ENCODE assay signal across 15 cellular contexts in genomic region chr2:179605341-179605740, GRCh38.
DNase-seq lines count a peak whose midpoint lies in the region; ATAC-seq and TF ChIP-seq lines count a peak whose summit lies in the region.
"Had no signal": no experiment of that assay in that cellular context is flagged by ENCODE, and none has a peak within 500 bp of the region (broad histone marks: within the 10 kb centered on the region; RNA-seq: fewer than 3 reads in every experiment).

No MANE protein-coding gene starts in this region.

- no peaks in the 10 kb centered on the region for H3K27me3 ChIP-seq in GM23248 (replicated peaks; ENCODE audit: insufficient read depth)
- no peaks in the 10 kb centered on the region for H3K27me3 ChIP-seq in gastrocnemius medialis

- H3K4me2 ChIP-seq in GM23248 (ENCODE audit: unreplicated experiment), result no peak overlapping the region
- H3K4me2 ChIP-seq: A549 had no signal

- no peaks in the 10 kb centered on the region for H3K79me2 ChIP-seq in GM23248 (ENCODE audit: insufficient read depth)

- H3K36me3 ChIP-seq in GM23248 (ENCODE audit: low read depth), result no peaks in the 10 kb centered on the region
- H3K36me3 ChIP-seq in gastrocnemius medialis, result no peaks in the 10 kb centered on the region

- H4K20me1 ChIP-seq in GM23248 (ENCODE audit: insufficient read depth), result no peaks in the 10 kb centered on the region

- H3F3A ChIP-seq in GM23248 (ENCODE audit: insufficient read depth), result no peaks in the 10 kb centered on the region

- 84 to 85% methylated on average over 2 of the region's 2 CpGs for WGBS in GM23248 (ENCODE audit: low coverage in 1 of 2, low lambda C conversion rate in 2 of 2, missing lambda C conversion rate in 2 of 2), 2 experiments

- no peak for TF ChIP-seq CTCF in VCaP (conservative IDR thresholded peaks at IDR 0.05)
- no peak for TF ChIP-seq CTCF in gastrocnemius medialis (IDR thresholded peaks at IDR 0.05 in 4 of 5, conservative IDR thresholded peaks at IDR 0.05 in 1 of 5)

- H3K27ac ChIP-seq in GM23248, result no peak overlapping the region
- peak overlapping the region; percentile 19 for H3K27ac ChIP-seq in VCaP
- H3K27ac ChIP-seq in gastrocnemius medialis, result peak overlapping the region in 3 of 4 donors; percentile 9 to 39 (median 18)
- H3K27ac ChIP-seq: A549, C4-2B had no signal

- in situ Hi-C loops in GM23248 (cut with MboI), result no loop called here
- in situ Hi-C loops in gastrocnemius medialis (cut with MboI; ENCODE audit: low sequenced_read_pairs in 4 of 4), result no loop called here

- ATAC-seq in gastrocnemius medialis (no peak), GM21447 (IDR thresholded peaks at IDR 0.05; ENCODE audit: unreplicated experiment) (no peak)
- ATAC-seq: A549 had no signal

- H3K4me3 ChIP-seq in GM23248 (no peak overlapping the region), gastrocnemius medialis (no peak overlapping the region)
- H3K4me3 ChIP-seq: A549 had no signal

- TF ChIP-seq POLR2A in gastrocnemius medialis (IDR thresholded peaks at IDR 0.05), result no peak

- H3K9me2 ChIP-seq in GM23248 (ENCODE audit: insufficient read depth), result 0 out of 2 replicates have a peak, but pooled peaks cover 5% of the 10 kb centered on the region

- H3K4me1 ChIP-seq in GM23248 (ENCODE audit: insufficient read depth) (0 out of 2 replicates have a peak, but pooled peaks cover 4% of the 10 kb centered on the region), gastrocnemius medialis (peaks cover 10 to 11% of the 10 kb centered on the region in 2 donors)
- H3K4me1 ChIP-seq: A549, Caco-2 had no signal

- intact Hi-C loops in gastrocnemius medialis (cut with DNase I; ENCODE audit: low total_unique reads), result no loop called here

- H3K9me3 ChIP-seq in GM23248 (ENCODE audit: low read depth) (no peaks in the 10 kb centered on the region), gastrocnemius medialis (no peaks in the 10 kb centered on the region)
- H3K9me3 ChIP-seq: A549, Caco-2 had no signal

- H2AFZ ChIP-seq in GM23248, result no peak overlapping the region

- DNase-seq in GM23248 (peak; percentile 12), NCI-H69 (lab: John Stamatoyannopoulos, UW) (peak; percentile 5), gastrocnemius medialis (no peak), hypothalamus (lab: John Stamatoyannopoulos, UW) (no peak)
- no peak for DNase-seq in activated CD4-positive, alpha-beta T cell treated with anti-CD3 and anti-CD28 coated beads, Interleukin-2, amount 50 U/mL, for 4 hours
- DNase-seq: AML-193; Caco-2; CD4-positive, alpha-beta T cell; GDM1; GOT3; H7 had no signal

- H3K9ac ChIP-seq in GM23248, result no peak overlapping the region

Comparison
In these comparisons a context has a peak if more than half of its experiments do, and no peak if none do; other contexts are left out.
1. DNase-seq: peak in GM23248 (single experiment) and NCI-H69 (single experiment); none in gastrocnemius medialis (0 of 2), hypothalamus (0 of 51) and activated CD4-positive, alpha-beta T cell treated with anti-CD3 and anti-CD28 coated beads, Interleukin-2, amount 50 U/mL, for 4 hours (0 of 2).